23 cellular contexts compared by ENCODE assay signal in the genomic region with DNA sequence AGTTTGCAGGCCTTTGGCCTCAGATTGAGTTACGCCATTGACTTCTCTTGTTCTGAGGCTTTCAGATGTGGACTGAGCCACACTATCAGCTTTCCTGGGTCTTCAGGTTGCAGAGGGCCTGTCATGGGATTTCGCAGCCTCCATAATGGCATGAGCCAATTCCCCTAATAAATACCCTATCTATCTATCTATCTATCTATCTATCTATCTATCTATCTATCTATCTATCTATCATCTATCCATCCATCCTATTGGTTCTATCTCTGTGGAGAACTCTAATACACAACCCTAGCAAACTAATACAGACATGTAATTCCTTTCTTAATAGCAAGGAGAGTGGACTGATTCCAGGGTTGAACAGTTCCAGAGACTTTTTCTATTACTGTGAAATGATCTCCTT.
"Had no signal": no experiment of that assay in that cellular context is flagged by ENCODE, and none has a peak within 500 bp of the region (broad histone marks: within the 10 kb centered on the region; RNA-seq: fewer than 3 reads in every experiment).

No MANE protein-coding gene starts in this region.

- H3K36me3 ChIP-seq: colonic mucosa, esophagus squamous epithelium, gastrocnemius medialis, heart right ventricle, left lung, lower lobe of right lung had no signal

- H3K9me3 ChIP-seq: colonic mucosa, esophagus squamous epithelium, gastrocnemius medialis, heart right ventricle, left lung, lower lobe of right lung, mucosa of descending colon had no signal

- H3K27me3 ChIP-seq: colonic mucosa, esophagus squamous epithelium, gastrocnemius medialis, heart right ventricle, left lung had no signal

- H3K4me1 Mint-ChIP-seq: endodermal cell, mesothelial cell of epicardium had no signal

- H3K36me3 Mint-ChIP-seq: mesothelial cell of epicardium had no signal

- H3K4me3 ChIP-seq: colonic mucosa, esophagus squamous epithelium, gastrocnemius medialis, heart right ventricle, left lung, lower lobe of right lung, mucosa of descending colon had no signal

- H3K9me3 Mint-ChIP-seq: effector memory CD8-positive, alpha-beta T cell; endodermal cell; mesothelial cell of epicardium had no signal

- H3K27ac Mint-ChIP-seq: effector memory CD8-positive, alpha-beta T cell; endodermal cell; mesothelial cell of epicardium; naive B cell had no signal

- H3K27ac ChIP-seq: colonic mucosa, epithelial cell of prostate, esophagus squamous epithelium, gastrocnemius medialis, heart right ventricle, left lung, lower lobe of right lung had no signal

- H3K4me3 Mint-ChIP-seq: effector memory CD8-positive, alpha-beta T cell; endodermal cell; mesothelial cell of epicardium; naive B cell; naive thymus-derived CD8-positive, alpha-beta T cell had no signal

- H3K27me3 Mint-ChIP-seq: effector memory CD8-positive, alpha-beta T cell had no signal

- H3K4me1 ChIP-seq: colonic mucosa, esophagus squamous epithelium, gastrocnemius medialis, heart right ventricle, left lung, lower lobe of right lung had no signal

- DNase-seq: colonic mucosa; cortex of kidney; effector CD8-positive, alpha-beta T cell; effector memory CD8-positive, alpha-beta T cell; endodermal cell; erythroblast; esophagus squamous epithelium; foreskin fibroblast; foreskin melanocyte; gastrocnemius medialis; glutamatergic neuron; head of caudate nucleus; heart right ventricle; hippocampal formation; left cardiac atrium; left lung; left ventricle myocardium superior; lower lobe of right lung; mucosa of descending colon; naive B cell; naive thymus-derived CD8-positive, alpha-beta T cell had no signal
